In the genomic region with DNA sequence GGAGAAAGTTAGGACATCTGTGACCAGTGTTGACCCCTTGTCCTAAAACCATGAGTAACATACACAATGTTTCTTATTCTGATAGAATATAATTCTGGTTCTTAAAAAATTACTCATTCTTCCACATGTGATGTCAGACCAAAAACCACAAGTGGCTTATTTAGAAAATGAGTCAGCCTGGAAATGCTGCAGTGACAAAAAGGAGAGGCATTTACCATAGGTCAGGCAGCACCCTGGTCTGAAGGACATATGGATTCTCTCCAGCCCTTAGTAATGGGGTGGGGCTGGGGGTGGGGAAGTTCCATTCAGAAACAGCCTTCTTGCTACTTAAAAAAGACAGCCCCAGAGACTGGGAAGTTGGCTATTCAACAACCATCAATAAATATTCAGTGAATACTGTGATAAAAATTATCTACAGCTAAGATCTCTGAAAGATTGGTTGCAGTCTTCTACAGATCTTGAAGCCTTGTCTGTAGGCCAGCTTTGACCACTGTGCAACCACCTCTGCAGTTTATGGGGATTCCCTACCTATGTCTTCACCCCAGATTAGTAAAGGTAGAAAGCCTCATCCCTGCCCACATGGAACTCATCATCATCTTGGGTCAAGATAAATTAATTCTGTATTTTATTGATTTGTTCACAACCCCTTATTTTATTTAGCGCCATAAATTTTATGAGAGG, we compare ENCODE assay signal across 8 cellular contexts. TPM values are rescaled to one million over a fixed set of nuclear protein-coding genes. Genes with fewer than 3 reads are reported as not detected.
A peak's percentile ranks its signal among the peaks of the same experiment; 100 is the strongest.
DNase-seq lines count a peak whose midpoint lies in the region; ATAC-seq and TF ChIP-seq lines count a peak whose summit lies in the region.

No MANE protein-coding gene starts in this region.

- POLR2A ChIA-PET in activated CD4-positive, alpha-beta memory T cell treated with anti-CD3 and anti-CD28 coated beads, Interleukin-2, amount 10 ng/mL, durations not matched to agents 7 days and 5 days (lab: Charles Lee), result interaction anchor here (1.3 to 1.9 kb wide), 2 partner anchors 58 to 280 kb away, joined by 4 to 7 read pairs; no protein-coding TSS in a partner anchor

- no peaks in the 10 kb centered on the region for H3K9me3 ChIP-seq in hepatocyte (ENCODE audit: low read depth)
- no peaks in the 10 kb centered on the region for H3K9me3 ChIP-seq in tibial nerve

- no peaks in the 10 kb centered on the region for H3K27me3 Mint-ChIP-seq in activated CD4-positive, alpha-beta memory T cell treated with anti-CD3 and anti-CD28 coated beads, Interleukin-2, amount 10 ng/mL, durations not matched to agents 7 days and 5 days

- TF ChIP-seq CTCF in GM20000 (IDR thresholded peaks at IDR 0.05; ENCODE audit: extremely low read depth, missing control alignments) (no peak), hepatocyte (IDR thresholded peaks at IDR 0.05; ENCODE audit: poor library complexity) (no peak), tibial nerve (IDR thresholded peaks at IDR 0.05) (no peak)

- DNase-seq in Caki2 (ENCODE audit: low read depth) (peak; percentile 87), GM20000 (ENCODE audit: low spot score) (peak; percentile 51), hepatocyte (ENCODE audit: low spot score) (peak; percentile 73), tibial nerve (ENCODE audit: low spot score in 2 of 2) (peak in 1 of 2 donors; percentile 44), NCI-H82 (lab: John Stamatoyannopoulos, UW) (no peak), NCI-H146 (lab: John Stamatoyannopoulos, UW) (no peak)
- peak; percentile 55 for DNase-seq in activated CD4-positive, alpha-beta memory T cell treated with anti-CD3 and anti-CD28 coated beads, Interleukin-2, amount 10 ng/mL, durations not matched to agents 7 days and 5 days

- H3K4me3 ChIP-seq in hepatocyte, result no peak overlapping the region
- no peak overlapping the region for H3K4me3 ChIP-seq in tibial nerve

- TF ChIP-seq EP300 in tibial nerve (IDR thresholded peaks at IDR 0.05), result peak; percentile 30 to 85

- peak; percentile 47 for ATAC-seq in HG03571 (IDR thresholded peaks at IDR 0.05; ENCODE audit: unreplicated experiment)

- no peaks in the 10 kb centered on the region for H3K27me3 ChIP-seq in hepatocyte
- H3K27me3 ChIP-seq in tibial nerve, result no peaks in the 10 kb centered on the region

- in situ Hi-C loops in Caki2 (cut with HindIII; ENCODE audit: low pct_unique_long_range_greater_than_20kb, low sequenced_read_pairs), result loop anchor here (5.0 kb wide), 1 partner anchor 44 kb away; no protein-coding TSS in a partner anchor

- H3K36me3 ChIP-seq in hepatocyte (replicated peaks; ENCODE audit: insufficient read depth, low read depth), result no peaks in the 10 kb centered on the region
- H3K36me3 ChIP-seq in tibial nerve, result no peaks in the 10 kb centered on the region

- no peak for TF ChIP-seq POLR2A in tibial nerve (IDR thresholded peaks at IDR 0.05)

- peaks cover 15% of the 10 kb centered on the region for H3K4me1 ChIP-seq in hepatocyte (ENCODE audit: insufficient read depth)
- peaks cover 0 to 31% (median 25%) of the 10 kb centered on the region in 4 donors for H3K4me1 ChIP-seq in tibial nerve

- H4K20me1 ChIP-seq in hepatocyte (ENCODE audit: insufficient read depth, poor library complexity, severe bottlenecking), result no peaks in the 10 kb centered on the region

- peaks cover 52% of the 10 kb centered on the region for H3K4me1 Mint-ChIP-seq in activated CD4-positive, alpha-beta memory T cell treated with anti-CD3 and anti-CD28 coated beads, Interleukin-2, amount 10 ng/mL, durations not matched to agents 7 days and 5 days

- CTCF ChIA-PET in activated CD4-positive, alpha-beta memory T cell treated with anti-CD3 and anti-CD28 coated beads, Interleukin-2, amount 10 ng/mL, durations not matched to agents 7 days and 5 days (lab: Charles Lee), result interaction anchor here (1.0 to 3.3 kb wide), 5 partner anchors 16 to 270 kb away, joined by 3 to 36 read pairs (median 4); no protein-coding TSS in a partner anchor

- H3K4me3 Mint-ChIP-seq in activated CD4-positive, alpha-beta memory T cell treated with anti-CD3 and anti-CD28 coated beads, Interleukin-2, amount 10 ng/mL, durations not matched to agents 7 days and 5 days, result no peak overlapping the region

- 100% methylated on average over 1 of the region's 1 CpG for WGBS in hepatocyte (ENCODE audit: low lambda C conversion rate, missing lambda C conversion rate)
- 80 to 91% methylated on average over 1 of the region's 1 CpG for WGBS in tibial nerve, 2 donors

- H2AFZ ChIP-seq in hepatocyte, result no peak overlapping the region

- H3K27ac Mint-ChIP-seq in activated CD4-positive, alpha-beta memory T cell treated with anti-CD3 and anti-CD28 coated beads, Interleukin-2, amount 10 ng/mL, durations not matched to agents 7 days and 5 days, result peak overlapping the region; percentile 78

- H3K79me2 ChIP-seq in hepatocyte, result no peaks in the 10 kb centered on the region

- H3K9me3 Mint-ChIP-seq in activated CD4-positive, alpha-beta memory T cell treated with anti-CD3 and anti-CD28 coated beads, Interleukin-2, amount 10 ng/mL, durations not matched to agents 7 days and 5 days, result no peaks in the 10 kb centered on the region

- no peaks in the 10 kb centered on the region for H3K9me2 ChIP-seq in hepatocyte (replicated peaks; ENCODE audit: insufficient read depth)

- no peaks in the 10 kb centered on the region for H3K36me3 Mint-ChIP-seq in activated CD4-positive, alpha-beta memory T cell treated with anti-CD3 and anti-CD28 coated beads, Interleukin-2, amount 10 ng/mL, durations not matched to agents 7 days and 5 days (ENCODE audit: low read depth)

- H3K4me2 ChIP-seq in hepatocyte, result no peak overlapping the region

- H3K27ac ChIP-seq in hepatocyte, result peak overlapping the region; percentile 80
- H3K27ac ChIP-seq in tibial nerve, result peak overlapping the region in 2 of 4 donors; percentile 48 to 90

RNA-seq across cellular contexts. Expression of gene TIMP4, which starts 34.9 kb away (rescaled TPM):
- total RNA-seq in Caki2 (2014; rRNA removed; shearing (Covaris generic); ENCODE audit: low replicate concordance), result 9.8 and 10.5 TPM in 2 replicates
- total RNA-seq in activated CD4-positive, alpha-beta memory T cell treated with anti-CD3 and anti-CD28 coated beads, Interleukin-2, amount 10 ng/mL, durations not matched to agents 7 days and 5 days, result not detected
- total RNA-seq in hepatocyte (4.7 and 5.5 TPM in 2 replicates), tibial nerve (100 to 1,000 TPM in 1 of 4 donors, 10 to 100 TPM in 3; 40.2 to 124 (median 48.4) TPM)
- polyA plus RNA-seq in hepatocyte, result 4.7 and 5.4 TPM in 2 replicates

Comparison
In these comparisons a context has a peak if more than half of its experiments do, and no peak if none do; other contexts are left out.
1. DNase-seq: peak in Caki2 (single experiment), GM20000 (single experiment), activated CD4-positive, alpha-beta memory T cell treated with anti-CD3 and anti-CD28 coated beads, Interleukin-2, amount 10 ng/mL, durations not matched to agents 7 days and 5 days (single experiment) and hepatocyte (single experiment); none in NCI-H82 (single experiment) and NCI-H146 (single experiment).